In genomic region chr2:235711527-235711926, GRCh38 we compare ENCODE assay signal across 22 cellular contexts.
DNase-seq lines count a peak whose midpoint lies in the region; ATAC-seq and TF ChIP-seq lines count a peak whose summit lies in the region.
"Had no signal": no experiment of that assay in that cellular context is flagged by ENCODE, and none has a peak within 500 bp of the region (broad histone marks: within the 10 kb centered on the region; RNA-seq: fewer than 3 reads in every experiment).

No MANE protein-coding gene starts in this region.

- no peak for TF ChIP-seq CTCF in RWPE1 (conservative IDR thresholded peaks at IDR 0.05; ENCODE audit: low read depth)
- TF ChIP-seq CTCF in dorsolateral prefrontal cortex (IDR thresholded peaks at IDR 0.05 in 54 of 56, conservative IDR thresholded peaks at IDR 0.05 in 2 of 56; ENCODE audit: low read depth in 1 of 56, partially characterized antibody in 56 of 56): no peak
- no peak for TF ChIP-seq CTCF in neural crest cell (conservative IDR thresholded peaks at IDR 0.05)

- H3K36me3 Mint-ChIP-seq in neural crest cell (ENCODE audit: low read depth): peaks cover 12% of the 10 kb centered on the region
- H3K36me3 Mint-ChIP-seq: CD4-positive, alpha-beta memory T cell had no signal

- H3K27ac Mint-ChIP-seq in neural crest cell (ENCODE audit: unreplicated experiment): peak overlapping the region; percentile 43
- H3K27ac Mint-ChIP-seq: CD4-positive, alpha-beta memory T cell had no signal

- peak overlapping the region; percentile 88 for H3K27ac ChIP-seq in RWPE1
- H3K27ac ChIP-seq in dorsolateral prefrontal cortex: peak overlapping the region in 57 of 59 donors; percentile 4 to 93 (median 77)
- peak overlapping the region; percentile 43 for H3K27ac ChIP-seq in substantia nigra (ENCODE audit: low read depth, low read length, poor library complexity, severe bottlenecking)
- H3K27ac ChIP-seq: BLaER1 treated with 17β-estradiol and CSF1 and Interleukin-3, amounts not matched to agents 10 nM and 100 nM had no signal

- intact Hi-C loops in dorsolateral prefrontal cortex (cut with DNase I): loop anchor here in 1 of 2 donors (5.0 kb wide), 1 partner anchor 39 kb away; no protein-coding TSS in a partner anchor
- intact Hi-C loops in left colon (cut with DNase I, micrococcal nuclease): no loop called here

- H3K27me3 Mint-ChIP-seq in neural crest cell (ENCODE audit: low read depth): no peaks in the 10 kb centered on the region
- H3K27me3 Mint-ChIP-seq: CD4-positive, alpha-beta memory T cell had no signal

- DNase-seq in RWPE1 (ENCODE audit: low spot score): no peak
- DNase-seq in dorsolateral prefrontal cortex: peak in 1 of 10 donors; percentile 27
- no peak for DNase-seq in neural crest cell (ENCODE audit: low read depth, low spot score)
- peak in 7 of 49 donors; percentile 27 to 49 (median 32) for DNase-seq in substantia nigra (lab: John Stamatoyannopoulos, UW)
- DNase-seq in left colon: no peak
- DNase-seq: Caco-2; CD4-positive, alpha-beta memory T cell; DMS 273 treated with DMSO at 0.1 percent for 48 hours; DND-41; Karpas-422; MV-4-11; NCI-H1105 treated with DMSO at 0.1 percent for 48 hours; NCI-H2081; NCI-H446; NCI-H526; Right ventricle myocardium superior had no signal

- CTCF ChIA-PET in RWPE1 (lab: Yijun Ruan, JAX): no interaction called here

- POLR2A ChIA-PET in RWPE1 (lab: Yijun Ruan, JAX; ENCODE audit: low non-redundant PET): no interaction called here

- H3K9me3 Mint-ChIP-seq in neural crest cell: no peaks in the 10 kb centered on the region
- H3K9me3 Mint-ChIP-seq: CD4-positive, alpha-beta memory T cell had no signal

- peaks cover 72% of the 10 kb centered on the region for H3K4me1 Mint-ChIP-seq in neural crest cell

- H3K27me3 ChIP-seq in dorsolateral prefrontal cortex: no peaks in the 10 kb centered on the region
- H3K27me3 ChIP-seq: BLaER1 treated with 17β-estradiol and CSF1 and Interleukin-3, amounts not matched to agents 10 nM and 100 nM had no signal

- H3K4me3 ChIP-seq in dorsolateral prefrontal cortex: peak overlapping the region in 1 of 59 donors; percentile 3
- H3K4me3 ChIP-seq: BLaER1 treated with 17β-estradiol and CSF1 and Interleukin-3, amounts not matched to agents 10 nM and 100 nM; GM12878 had no signal

- ATAC-seq in left colon (no peak), HG02840 (IDR thresholded peaks at IDR 0.05; ENCODE audit: low FRiP score, unreplicated experiment) (no peak), HG03520 (IDR thresholded peaks at IDR 0.05; ENCODE audit: unreplicated experiment) (no peak), GM19023 (IDR thresholded peaks at IDR 0.05; ENCODE audit: unreplicated experiment) (no peak)
- ATAC-seq: GM12878, HCT116 had no signal

- H3K4me3 Mint-ChIP-seq in neural crest cell: no peak overlapping the region
- H3K4me3 Mint-ChIP-seq: CD4-positive, alpha-beta memory T cell had no signal
